ENCODE assay signal across 1 cellular context in the genomic region with DNA sequence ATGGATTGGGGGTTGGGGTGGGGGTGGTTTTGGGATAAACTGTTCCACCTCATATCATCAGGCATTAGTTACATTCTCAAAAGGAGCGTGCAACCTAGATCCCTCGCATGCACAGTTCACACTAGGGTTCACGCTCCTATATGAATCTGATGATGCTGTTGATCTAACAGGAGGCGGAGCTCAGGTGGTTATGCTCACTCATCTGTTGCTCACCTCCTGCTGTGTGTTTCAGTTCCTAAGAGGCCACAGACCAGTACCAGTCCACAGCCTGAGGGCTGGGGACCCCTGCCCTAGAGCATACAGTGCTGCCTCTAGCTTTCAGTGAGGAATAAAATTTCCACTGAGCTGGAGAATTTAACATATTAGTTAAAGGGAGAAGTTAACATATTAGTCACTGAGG.
TF ChIP-seq lines count a peak whose summit lies in the region.

No MANE protein-coding gene starts in this region.

TF ChIP-seq in H1, 55 proteins besides CTCF, POLR2A, EP300 and RAD21:
- TF ChIP-seq TBP (IDR thresholded peaks at IDR 0.05; ENCODE audit: low read depth, low read length), result no peak
- no peak for TF ChIP-seq GTF2F1 (IDR thresholded peaks at IDR 0.05; ENCODE audit: borderline replicate concordance, low read depth, low read length)
- no peak for TF ChIP-seq RXRA (IDR thresholded peaks at IDR 0.05; ENCODE audit: insufficient read depth, low read depth, low read length)
- no peak for TF ChIP-seq EGR1 (IDR thresholded peaks at IDR 0.05; ENCODE audit: borderline replicate concordance, low read depth, low read length)
- TF ChIP-seq ZNF274 (IDR thresholded peaks at IDR 0.05; ENCODE audit: borderline replicate concordance, extremely low read depth, low read length), result no peak
- TF ChIP-seq HDAC6 (IDR thresholded peaks at IDR 0.05; ENCODE audit: low read depth, low read length), result no peak
- no peak for TF ChIP-seq SP2 (IDR thresholded peaks at IDR 0.05; ENCODE audit: low read length)
- no peak for TF ChIP-seq PHF8 (conservative IDR thresholded peaks at IDR 0.05; ENCODE audit: low read depth, low read length)
- TF ChIP-seq MAFK (IDR thresholded peaks at IDR 0.05; ENCODE audit: low read depth, low read length), result no peak
- no peak for TF ChIP-seq SUZ12 (IDR thresholded peaks at IDR 0.05; ENCODE audit: low read length)
- TF ChIP-seq TAF1 (IDR thresholded peaks at IDR 0.05; ENCODE audit: low read depth, low read length), result no peak
